In genomic region chr16:27177031-27177774, GRCh38 we compare ENCODE assay signal across 10 cellular contexts. TPM values are rescaled to one million over a fixed set of nuclear protein-coding genes. Genes with fewer than 3 reads are reported as not detected.
DNase-seq lines count a peak whose midpoint lies in the region; ATAC-seq and TF ChIP-seq lines count a peak whose summit lies in the region.
"Had no signal": no experiment of that assay in that cellular context is flagged by ENCODE, and none has a peak within 500 bp of the region (broad histone marks: within the 10 kb centered on the region; RNA-seq: fewer than 3 reads in every experiment).

No MANE protein-coding gene starts in this region.

- in situ Hi-C loops in ACHN (cut with HindIII; ENCODE audit: low pct_ligation_motif_present, low pct_unique_long_range_greater_than_20kb, low sequenced_read_pairs): no loop called here

- no peak overlapping the region for H3K4me3 Mint-ChIP-seq in activated CD4-positive, alpha-beta memory T cell treated with anti-CD3 and anti-CD28 coated beads, Interleukin-2, amount 10 ng/mL, durations not matched to agents 7 days and 5 days
- H3K4me3 Mint-ChIP-seq: type B pancreatic cell had no signal

- POLR2A ChIA-PET in activated CD4-positive, alpha-beta memory T cell treated with anti-CD3 and anti-CD28 coated beads, Interleukin-2, amount 10 ng/mL, durations not matched to agents 7 days and 5 days (lab: Charles Lee): interaction anchor here (0.7 to 3.4 kb wide), 5 partner anchors 26 to 189 kb away, joined by 3 to 29 read pairs (median 3); partner anchors contain the start of gene KDM8

- peaks cover 4% of the 10 kb centered on the region for H3K27me3 Mint-ChIP-seq in activated CD4-positive, alpha-beta memory T cell treated with anti-CD3 and anti-CD28 coated beads, Interleukin-2, amount 10 ng/mL, durations not matched to agents 7 days and 5 days

- peaks cover 58% of the 10 kb centered on the region for H3K4me1 Mint-ChIP-seq in activated CD4-positive, alpha-beta memory T cell treated with anti-CD3 and anti-CD28 coated beads, Interleukin-2, amount 10 ng/mL, durations not matched to agents 7 days and 5 days

- H3K36me3 Mint-ChIP-seq in activated CD4-positive, alpha-beta memory T cell treated with anti-CD3 and anti-CD28 coated beads, Interleukin-2, amount 10 ng/mL, durations not matched to agents 7 days and 5 days (ENCODE audit: low read depth): peaks cover under 1% of the 10 kb centered on the region
- H3K36me3 Mint-ChIP-seq: type B pancreatic cell had no signal

- peaks cover under 1% of the 10 kb centered on the region for H3K9me3 Mint-ChIP-seq in activated CD4-positive, alpha-beta memory T cell treated with anti-CD3 and anti-CD28 coated beads, Interleukin-2, amount 10 ng/mL, durations not matched to agents 7 days and 5 days
- H3K9me3 Mint-ChIP-seq: type B pancreatic cell had no signal

- no peak for ATAC-seq in HG03342 (IDR thresholded peaks at IDR 0.05; ENCODE audit: unreplicated experiment)
- ATAC-seq in GM19328 (IDR thresholded peaks at IDR 0.05; ENCODE audit: unreplicated experiment): no peak

- CTCF ChIA-PET in activated CD4-positive, alpha-beta memory T cell treated with anti-CD3 and anti-CD28 coated beads, Interleukin-2, amount 10 ng/mL, durations not matched to agents 7 days and 5 days (lab: Charles Lee): interaction anchor here (0.6 to 5.5 kb wide), 8 partner anchors 19 to 281 kb away, joined by 3 to 99 read pairs (median 14); no protein-coding TSS in a partner anchor

- no peak overlapping the region for H3K4me3 ChIP-seq in fibroblast of the aortic adventitia (ENCODE audit: low read depth, low read length)

- TF ChIP-seq CTCF in fibroblast of the aortic adventitia (IDR thresholded peaks at IDR 0.05; ENCODE audit: insufficient read depth, low read length): no peak

- H3K27ac Mint-ChIP-seq in activated CD4-positive, alpha-beta memory T cell treated with anti-CD3 and anti-CD28 coated beads, Interleukin-2, amount 10 ng/mL, durations not matched to agents 7 days and 5 days: peak overlapping the region; percentile 21
- H3K27ac Mint-ChIP-seq: type B pancreatic cell had no signal

- DNase-seq in ACHN (peak; percentile 51), GM04503 (ENCODE audit: low read depth) (peak; percentile 61), fibroblast of the aortic adventitia (ENCODE audit: low read depth) (peak; percentile 89), OCI-M1 (lab: John Stamatoyannopoulos, UW) (no peak), DMS 273 (lab: John Stamatoyannopoulos, UW; ENCODE audit: unreplicated experiment) (no peak)
- DNase-seq in activated CD4-positive, alpha-beta memory T cell treated with anti-CD3 and anti-CD28 coated beads, Interleukin-2, amount 10 ng/mL, durations not matched to agents 7 days and 5 days: no peak
- DNase-seq: NCI-H69 had no signal

RNA-seq across cellular contexts. Expression of gene KDM8, which starts 26.1 kb away (rescaled TPM):
- total RNA-seq in activated CD4-positive, alpha-beta memory T cell treated with anti-CD3 and anti-CD28 coated beads, Interleukin-2, amount 10 ng/mL, durations not matched to agents 7 days and 5 days: 10 to 100 TPM; 12.7 to 14.3 TPM
- 3.3 TPM in 2 replicates for total RNA-seq in fibroblast of the aortic adventitia (ENCODE audit: low replicate concordance)

Comparison
In these comparisons a context has a peak if more than half of its experiments do, and no peak if none do; other contexts are left out.
1. DNase-seq: peak in ACHN (single experiment), GM04503 (single experiment) and fibroblast of the aortic adventitia (single experiment); none in activated CD4-positive, alpha-beta memory T cell treated with anti-CD3 and anti-CD28 coated beads, Interleukin-2, amount 10 ng/mL, durations not matched to agents 7 days and 5 days (single experiment), OCI-M1 (single experiment) and DMS 273 (single experiment).